Comparison of ENCODE assay signal across 8 cellular contexts in the genomic region with DNA sequence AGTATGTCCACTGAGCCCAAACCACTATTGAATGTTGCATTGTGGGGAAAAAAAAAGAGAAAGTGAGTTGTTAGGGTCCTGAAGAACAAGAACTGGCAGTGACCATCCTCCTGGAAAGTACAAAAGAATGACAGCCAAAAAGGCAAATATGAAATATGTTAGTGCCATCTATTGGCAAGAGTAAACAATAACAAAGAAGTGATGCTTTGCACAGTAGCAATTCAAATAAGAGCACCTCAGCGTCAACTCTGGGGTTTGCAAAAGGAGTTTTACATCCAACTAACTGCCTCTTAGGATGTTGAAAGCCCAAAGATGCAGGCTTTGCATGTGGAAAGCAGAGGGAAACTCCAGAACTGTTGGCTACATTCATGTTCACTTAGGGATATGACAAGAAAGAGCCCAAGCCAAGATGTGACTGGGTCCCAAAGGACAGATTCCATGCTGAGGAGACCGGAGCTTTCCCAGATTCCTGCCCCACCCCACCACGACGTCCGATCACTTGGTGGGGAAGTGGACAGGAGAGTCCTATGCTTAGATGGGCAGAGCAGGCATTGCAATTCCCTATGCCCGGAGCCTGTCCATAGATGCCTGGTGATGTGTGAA. TPM values are rescaled to one million over a fixed set of nuclear protein-coding genes. Genes with fewer than 3 reads are reported as not detected.
DNase-seq lines count a peak whose midpoint lies in the region; ATAC-seq and TF ChIP-seq lines count a peak whose summit lies in the region.

No MANE protein-coding gene starts in this region.

- WGBS in liver, result 73% methylated on average over 6 of the region's 6 CpGs

- H3K9ac ChIP-seq in liver (ENCODE audit: low read depth in 1 of 2, low read length in 2 of 2), result no peak overlapping the region

- H3K4me1 Mint-ChIP-seq in T-helper 17 cell, result peaks cover 39% of the 10 kb centered on the region

- POLR2A ChIA-PET in HEK293T (lab: Yijun Ruan, JAX), result no interaction called here

- peak overlapping the region; percentile 91 for H3K27ac Mint-ChIP-seq in T-helper 17 cell

- H3K4me3 ChIP-seq in GM12864 (ENCODE audit: low read depth, low read length), result no peak overlapping the region
- no peak overlapping the region for H3K4me3 ChIP-seq in liver (ENCODE audit: low read depth in 1 of 3, low read length in 3 of 3)

- no peaks in the 10 kb centered on the region for H3K36me3 ChIP-seq in liver (ENCODE audit: control insufficient read depth in 4 of 4, insufficient read depth in 3 of 4, low read depth in 1 of 4, low read length in 3 of 4)

- DNase-seq in AML-193 (lab: John Stamatoyannopoulos, UW), result peak; percentile 45 to 55
- no peak for DNase-seq in GM12864 (ENCODE audit: low read depth)
- DNase-seq in T-helper 17 cell, result no peak
- DNase-seq in HEK293T (ENCODE audit: extremely low spot score), result no peak

- ATAC-seq in HG03439 (IDR thresholded peaks at IDR 0.05; ENCODE audit: unreplicated experiment) (peak; percentile 68), T-helper 17 cell (peak; percentile 81), HG02642 (IDR thresholded peaks at IDR 0.05; ENCODE audit: poor library complexity, unreplicated experiment) (no peak), HG03045 (IDR thresholded peaks at IDR 0.05; ENCODE audit: unreplicated experiment) (no peak)

- TF ChIP-seq CTCF in GM12864 (IDR thresholded peaks at IDR 0.05; ENCODE audit: low read depth, low read length, missing control alignments) (peak; percentile 55), liver (IDR thresholded peaks at IDR 0.05; ENCODE audit: low read depth, low read length, missing input control) (peak; percentile 36)

- H3K36me3 Mint-ChIP-seq in T-helper 17 cell (ENCODE audit: low read depth), result peaks cover 9% of the 10 kb centered on the region

- H3K27me3 ChIP-seq in liver (ENCODE audit: control insufficient read depth in 4 of 4, insufficient read depth in 4 of 4, low read length in 3 of 4), result no peaks in the 10 kb centered on the region

- CTCF ChIA-PET in HEK293T (lab: Yijun Ruan, JAX), result interaction anchor here (0.5 kb wide), 1 partner anchor 203 kb away, joined by 3 read pairs; no protein-coding TSS in a partner anchor

- peak overlapping the region; percentile 69 for H3K4me3 Mint-ChIP-seq in T-helper 17 cell

- no peaks in the 10 kb centered on the region for H3K27me3 Mint-ChIP-seq in T-helper 17 cell

- no peak overlapping the region for H3K27ac ChIP-seq in liver (ENCODE audit: low read depth in 1 of 2, low read length in 2 of 2)

- H3K9me3 ChIP-seq in T-helper 17 cell (ENCODE audit: control insufficient read depth, low read length, poor library complexity, severe bottlenecking), result no peaks in the 10 kb centered on the region
- no peaks in the 10 kb centered on the region for H3K9me3 ChIP-seq in liver (ENCODE audit: control insufficient read depth in 4 of 4, low read length in 3 of 4)

- peak; percentile 79 to 81 for TF ChIP-seq RAD21 in liver (IDR thresholded peaks at IDR 0.05)

- H3K4me1 ChIP-seq in liver (ENCODE audit: control insufficient read depth in 4 of 4, insufficient read depth in 4 of 4, low read length in 3 of 4), result no peaks in the 10 kb centered on the region

TF ChIP-seq in liver, 16 proteins besides CTCF, POLR2A, EP300 and RAD21 (continues in another document):
- no peak for TF ChIP-seq EGR1 (IDR thresholded peaks at IDR 0.05; ENCODE audit: low read depth in 2 of 2)
- no peak for TF ChIP-seq JUND (IDR thresholded peaks at IDR 0.05)
- no peak for TF ChIP-seq HNF4G (IDR thresholded peaks at IDR 0.05)
- TF ChIP-seq, protein P1, sequence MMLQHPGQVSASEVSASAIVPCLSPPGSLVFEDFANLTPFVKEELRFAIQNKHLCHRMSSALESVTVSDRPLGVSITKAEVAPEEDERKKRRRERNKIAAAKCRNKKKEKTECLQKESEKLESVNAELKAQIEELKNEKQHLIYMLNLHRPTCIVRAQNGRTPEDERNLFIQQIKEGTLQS (IDR thresholded peaks at IDR 0.05), result no peak
- TF ChIP-seq, protein P2, sequence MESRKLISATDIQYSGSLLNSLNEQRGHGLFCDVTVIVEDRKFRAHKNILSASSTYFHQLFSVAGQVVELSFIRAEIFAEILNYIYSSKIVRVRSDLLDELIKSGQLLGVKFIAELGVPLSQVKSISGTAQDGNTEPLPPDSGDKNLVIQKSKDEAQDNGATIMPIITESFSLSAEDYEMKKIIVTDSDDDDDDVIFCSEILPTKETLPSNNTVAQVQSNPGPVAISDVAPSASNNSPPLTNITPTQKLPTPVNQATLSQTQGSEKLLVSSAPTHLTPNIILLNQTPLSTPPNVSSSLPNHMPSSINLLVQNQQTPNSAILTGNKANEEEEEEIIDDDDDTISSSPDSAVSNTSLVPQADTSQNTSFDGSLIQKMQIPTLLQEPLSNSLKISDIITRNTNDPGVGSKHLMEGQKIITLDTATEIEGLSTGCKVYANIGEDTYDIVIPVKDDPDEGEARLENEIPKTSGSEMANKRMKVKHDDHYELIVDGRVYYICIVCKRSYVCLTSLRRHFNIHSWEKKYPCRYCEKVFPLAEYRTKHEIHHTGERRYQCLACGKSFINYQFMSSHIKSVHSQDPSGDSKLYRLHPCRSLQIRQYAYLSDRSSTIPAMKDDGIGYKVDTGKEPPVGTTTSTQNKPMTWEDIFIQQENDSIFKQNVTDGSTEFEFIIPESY (IDR thresholded peaks at IDR 0.05), result no peak

TF ChIP-seq in HEK293T, 16 proteins besides CTCF, POLR2A, EP300 and RAD21:
- no peak for TF ChIP-seq FOXM1 (IDR thresholded peaks at IDR 0.05; ENCODE audit: borderline replicate concordance)

RNA-seq across cellular contexts. Expression of a gene that starts 15.6 kb away (rescaled TPM):
- total RNA-seq in T-helper 17 cell (10 to 100 TPM; 60.5 to 93.7 TPM), liver (10 to 100 TPM in 1 of 2 donors, under 1 TPM in 1; 0.84 to 10.3 TPM)
- polyA plus RNA-seq in liver, result under 1 TPM; 0.26 to 0.27 TPM

RNA-seq across cellular contexts. Expression of a gene that starts 40.2 kb away (rescaled TPM):
- total RNA-seq in T-helper 17 cell, result 1,000 to 10,000 TPM; 1,429 to 1,736 TPM
- 100 to 1,000 TPM; 283 to 518 TPM for total RNA-seq in liver
- 100 to 1,000 TPM; 225 to 230 TPM for polyA plus RNA-seq in liver

Comparison
In these comparisons a context has a peak if more than half of its experiments do, and no peak if none do; other contexts are left out.
1. DNase-seq: peak in AML-193 (2 of 2); none in GM12864 (single experiment), T-helper 17 cell (0 of 3) and HEK293T (single experiment).
2. ATAC-seq: peak in HG03439 (single experiment) and T-helper 17 cell (single experiment); none in HG02642 (single experiment) and HG03045 (single experiment).
3. RNA of a gene that starts 15.6 kb away (total RNA-seq): 60.5 to 93.7 TPM in T-helper 17 cell; 0.84 to 10.3 TPM in liver; every median in the first group is over 4 times any median in the second.